8 cellular contexts compared by ENCODE assay signal in genomic region chr13:77325371-77325941, GRCh38. TPM values are rescaled to one million over a fixed set of nuclear protein-coding genes. Genes with fewer than 3 reads are reported as not detected.
DNase-seq lines count a peak whose midpoint lies in the region; ATAC-seq and TF ChIP-seq lines count a peak whose summit lies in the region.

No MANE protein-coding gene starts in this region.

- H3K4me1 ChIP-seq in BE2C: peaks cover 11% of the 10 kb centered on the region
- H3K4me1 ChIP-seq in right cardiac atrium (ENCODE audit: control insufficient read depth, insufficient read depth, low read length): peaks cover 5% of the 10 kb centered on the region
- peaks cover 27% of the 10 kb centered on the region for H3K4me1 ChIP-seq in skeletal muscle satellite cell (ENCODE audit: control insufficient read depth, insufficient read depth, low read length)

- DNase-seq in BE2C: no peak
- DNase-seq in HCEC 1CT: peak; percentile 18
- no peak for DNase-seq in activated CD4-positive, alpha-beta memory T cell treated with anti-CD3 and anti-CD28 coated beads for 36 hours
- DNase-seq in right cardiac atrium: no peak
- no peak for DNase-seq in GM03348 (ENCODE audit: low spot score)
- DNase-seq in activated effector memory CD4-positive, alpha-beta T cell treated with Interleukin-2 at 50 U/mL for 16 hours: no peak

- WGBS in right cardiac atrium: 8% methylated on average over 11 of the region's 11 CpGs

- POLR2A ChIA-PET in activated CD4-positive, alpha-beta memory T cell treated with anti-CD3 and anti-CD28 coated beads for 36 hours (lab: Charles Lee): interaction anchor here (0.8 to 2.2 kb wide), 7 partner anchors 11 to 153 kb away, joined by 3 to 12 read pairs (median 4); no protein-coding TSS in a partner anchor

- peak overlapping the region; percentile 86 for H3K9ac ChIP-seq in skeletal muscle satellite cell (ENCODE audit: low read depth, low read length)

- peak overlapping the region; percentile 87 for H3K4me3 ChIP-seq in BE2C (ENCODE audit: low read depth, low read length)
- H3K4me3 ChIP-seq in right cardiac atrium (ENCODE audit: low read length): peak overlapping the region; percentile 59
- peak overlapping the region; percentile 94 for H3K4me3 ChIP-seq in skeletal muscle satellite cell (ENCODE audit: low read length)

- CTCF ChIA-PET in activated CD4-positive, alpha-beta memory T cell treated with anti-CD3 and anti-CD28 coated beads for 36 hours (lab: Charles Lee): interaction anchor here (0.7 to 1.7 kb wide), 9 partner anchors 8 to 298 kb away, joined by 3 to 20 read pairs (median 5); partner anchors contain the start of gene FBXL3

- no peaks in the 10 kb centered on the region for H3K27me3 Mint-ChIP-seq in activated CD4-positive, alpha-beta memory T cell treated with anti-CD3 and anti-CD28 coated beads for 36 hours

- H3K36me3 ChIP-seq in BE2C (no peaks in the 10 kb centered on the region; the same call in 1 of the 2 replicates), skeletal muscle satellite cell (ENCODE audit: insufficient read depth, low read length) (no peaks in the 10 kb centered on the region)

- H3K4me3 Mint-ChIP-seq in activated CD4-positive, alpha-beta memory T cell treated with anti-CD3 and anti-CD28 coated beads for 36 hours: peak overlapping the region; percentile 97

- H3K4me2 ChIP-seq in skeletal muscle satellite cell (ENCODE audit: low read length): peak overlapping the region; percentile 91

- intact Hi-C loops in activated CD4-positive, alpha-beta memory T cell treated with anti-CD3 and anti-CD28 coated beads for 36 hours (cut with micrococcal nuclease): loop anchor here (1.0 to 5.0 kb wide), 3 partner anchors 8 to 427 kb away; no protein-coding TSS in a partner anchor
- intact Hi-C loops in right cardiac atrium (cut with DNase I): loop anchor here in 2 of 4 donors (5.0 kb wide), 2 partner anchors 137 to 152 kb away; no protein-coding TSS in a partner anchor

- H3K9me3 ChIP-seq in BE2C (no peaks in the 10 kb centered on the region), right cardiac atrium (ENCODE audit: control insufficient read depth, low read length) (no peaks in the 10 kb centered on the region), skeletal muscle satellite cell (replicated peaks; ENCODE audit: low read length) (no peaks in the 10 kb centered on the region)

- H3K4me1 Mint-ChIP-seq in activated CD4-positive, alpha-beta memory T cell treated with anti-CD3 and anti-CD28 coated beads for 36 hours (ENCODE audit: low read depth): peaks cover 66% of the 10 kb centered on the region

- TF ChIP-seq CTCF in BE2C (IDR thresholded peaks at IDR 0.05; ENCODE audit: low read depth, low read length): no peak

- no peaks in the 10 kb centered on the region for H3K9me3 Mint-ChIP-seq in activated CD4-positive, alpha-beta memory T cell treated with anti-CD3 and anti-CD28 coated beads for 36 hours

- no peak for ATAC-seq in right cardiac atrium
- ATAC-seq in HG03432 (IDR thresholded peaks at IDR 0.05; ENCODE audit: unreplicated experiment): no peak

- H3K27ac ChIP-seq in right cardiac atrium (ENCODE audit: low read length): peak overlapping the region; percentile 85

- H3K27me3 ChIP-seq in BE2C: no peaks in the 10 kb centered on the region
- no peaks in the 10 kb centered on the region for H3K27me3 ChIP-seq in right cardiac atrium (ENCODE audit: control insufficient read depth, insufficient read depth)
- no peaks in the 10 kb centered on the region for H3K27me3 ChIP-seq in skeletal muscle satellite cell (ENCODE audit: control insufficient read depth, insufficient read depth, low read length)

- H3K27ac Mint-ChIP-seq in activated CD4-positive, alpha-beta memory T cell treated with anti-CD3 and anti-CD28 coated beads for 36 hours: peak overlapping the region; percentile 96

- peaks cover 8% of the 10 kb centered on the region for H3K36me3 Mint-ChIP-seq in activated CD4-positive, alpha-beta memory T cell treated with anti-CD3 and anti-CD28 coated beads for 36 hours

RNA-seq across cellular contexts. Expression of gene MYCBP2, which starts 1.4 kb away (rescaled TPM):
- 38.5 TPM for polyA plus RNA-seq in BE2C (2012; ENCODE audit: insufficient read depth, insufficient read length, low read depth)
- 10 to 100 TPM; 67.3 to 79.4 TPM for total RNA-seq in activated CD4-positive, alpha-beta memory T cell treated with anti-CD3 and anti-CD28 coated beads for 36 hours
- total RNA-seq in right cardiac atrium: 10 to 100 TPM; 53.3 to 88.1 (median 75.5) TPM
- polyA plus RNA-seq in right cardiac atrium: 28.0 TPM
- total RNA-seq in skeletal muscle satellite cell (2012; rRNA removed): 67.5 and 74.3 TPM in 2 replicates
